Comparison of ENCODE assay signal across 9 cellular contexts in the genomic region with DNA sequence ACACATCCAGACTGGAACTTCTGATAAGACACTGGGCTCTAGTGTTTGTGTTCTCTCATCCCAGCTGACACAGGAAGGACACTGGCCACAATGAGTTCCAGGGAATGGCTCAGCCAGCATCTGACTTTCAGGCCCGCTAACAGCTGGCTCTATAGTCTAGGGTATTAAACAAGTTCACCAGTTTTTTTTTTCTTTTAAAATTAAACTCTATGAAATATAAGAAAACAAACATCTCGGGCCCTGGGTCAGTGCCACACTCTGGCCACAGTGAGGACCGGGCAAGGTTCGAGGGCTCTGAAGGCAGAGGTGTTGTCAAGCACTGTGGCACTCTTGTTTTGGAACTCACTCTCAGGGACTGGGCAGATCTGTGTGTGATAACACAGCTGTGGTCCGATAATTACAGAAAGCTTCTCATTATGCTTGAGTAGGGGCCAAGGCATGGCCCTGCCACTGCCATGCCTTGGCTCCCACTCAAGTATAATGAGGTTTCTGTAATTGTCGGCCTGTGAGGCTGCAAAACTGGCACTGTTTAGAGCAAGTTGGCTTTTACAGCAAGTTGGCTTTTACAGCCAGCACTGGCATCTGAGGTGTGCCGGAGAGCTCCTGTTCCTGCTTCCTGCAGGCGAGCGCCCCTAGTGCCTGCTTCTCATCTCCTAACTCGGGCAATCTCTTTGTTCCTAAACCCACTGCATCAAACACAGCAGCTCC.
A peak's percentile ranks its signal among the peaks of the same experiment; 100 is the strongest.
DNase-seq lines count a peak whose midpoint lies in the region; ATAC-seq and TF ChIP-seq lines count a peak whose summit lies in the region.
"Had no signal": no experiment of that assay in that cellular context is flagged by ENCODE, and none has a peak within 500 bp of the region (broad histone marks: within the 10 kb centered on the region; RNA-seq: fewer than 3 reads in every experiment).

No MANE protein-coding gene starts in this region.

- H3K27ac Mint-ChIP-seq in osteocyte (ENCODE audit: unreplicated experiment): no peak overlapping the region
- H3K27ac Mint-ChIP-seq: CD8-positive, alpha-beta memory T cell had no signal

- DNase-seq in NCI-H510A treated with DMSO at 0.1 percent for 48 hours (lab: John Stamatoyannopoulos, UW) (peak; percentile 5), NCI-H510A (lab: John Stamatoyannopoulos, UW) (no peak), NCI-H446 treated with DMSO at 0.1 percent for 48 hours (lab: John Stamatoyannopoulos, UW) (peak; percentile 90), globus pallidus (ENCODE audit: low spot score) (peak; percentile 79), osteocyte (ENCODE audit: extremely low spot score, unreplicated experiment) (no peak), cortex of kidney (lab: John Stamatoyannopoulos, UW) (no peak)
- peak; percentile 7 to 20 for DNase-seq in activated T-helper 1 cell treated with anti-CD3 and anti-CD28 coated beads, Interleukin-2, amount 50 U/mL, for 16 hours (ENCODE audit: low read depth in 1 of 2, low spot score in 1 of 2)

- H3K9me3 Mint-ChIP-seq in osteocyte (ENCODE audit: unreplicated experiment): peaks cover 5% of the 10 kb centered on the region
- H3K9me3 Mint-ChIP-seq: CD8-positive, alpha-beta memory T cell had no signal

- no peaks in the 10 kb centered on the region for H3K27me3 Mint-ChIP-seq in osteocyte (ENCODE audit: unreplicated experiment)

- ATAC-seq in HG02852 (IDR thresholded peaks at IDR 0.05; ENCODE audit: unreplicated experiment): no peak

- no peak overlapping the region for H3K4me3 Mint-ChIP-seq in osteocyte (ENCODE audit: unreplicated experiment)

- no peaks in the 10 kb centered on the region for H3K4me1 Mint-ChIP-seq in osteocyte (ENCODE audit: unreplicated experiment)

- TF ChIP-seq CTCF in osteocyte (IDR thresholded peaks at IDR 0.05): peak; percentile 32

- H3K36me3 Mint-ChIP-seq in osteocyte (ENCODE audit: unreplicated experiment): no peaks in the 10 kb centered on the region

Comparison
In these comparisons a context has a peak if more than half of its experiments do, and no peak if none do; other contexts are left out.
1. DNase-seq: peak in NCI-H510A treated with DMSO at 0.1 percent for 48 hours (single experiment), NCI-H446 treated with DMSO at 0.1 percent for 48 hours (single experiment), activated T-helper 1 cell treated with anti-CD3 and anti-CD28 coated beads, Interleukin-2, amount 50 U/mL, for 16 hours (2 of 2) and globus pallidus (single experiment); none in NCI-H510A (single experiment), osteocyte (single experiment) and cortex of kidney (single experiment).